In the genomic region with DNA sequence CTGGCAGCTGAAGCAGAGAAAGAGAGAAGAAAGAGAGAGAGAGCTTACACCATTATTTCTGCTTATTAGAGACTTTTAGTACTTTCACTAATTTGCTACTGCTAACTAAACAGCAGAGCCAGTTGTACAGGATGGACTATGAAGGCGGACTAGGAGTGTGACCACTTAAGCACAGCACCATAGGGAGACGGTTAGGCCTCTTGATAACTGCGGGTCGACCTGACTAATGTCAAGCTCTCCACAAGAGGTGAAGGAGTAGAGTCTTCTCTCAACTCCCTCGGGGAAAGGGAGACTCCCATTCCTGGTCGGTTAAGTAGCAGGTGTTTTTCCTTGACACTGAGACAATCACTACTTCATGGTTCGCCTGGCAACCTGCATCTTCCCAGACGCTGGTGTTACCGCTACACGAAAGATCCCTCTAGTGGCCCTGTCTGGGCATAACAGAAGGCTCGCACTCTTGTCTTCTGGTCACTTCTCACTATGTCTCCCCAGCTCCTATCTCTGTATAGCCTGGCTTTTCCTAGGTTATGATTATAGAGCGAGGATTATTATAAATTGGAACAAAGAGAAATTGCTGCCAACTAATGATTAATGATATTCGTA, we compare ENCODE assay signal across 13 cellular contexts. TPM values are rescaled to one million over a fixed set of nuclear protein-coding genes. Genes with fewer than 3 reads are reported as not detected.
DNase-seq lines count a peak whose midpoint lies in the region; ATAC-seq, FAIRE-seq and TF ChIP-seq lines count a peak whose summit lies in the region.
"Had no signal": no experiment of that assay in that cellular context is flagged by ENCODE, and none has a peak within 500 bp of the region (broad histone marks: within the 10 kb centered on the region; RNA-seq: fewer than 3 reads in every experiment).

No MANE protein-coding gene starts in this region.

- TF ChIP-seq POLR2A in GM12878 (IDR thresholded peaks at IDR 0.05; ENCODE audit: low read depth, low read length) (no peak), vagina (IDR thresholded peaks at IDR 0.05) (no peak)

- DNase-seq in SHP77 (lab: John Stamatoyannopoulos, UW) (peak; percentile 2 to 4), SHP77 treated with DMSO at 0.1 percent for 48 hours (lab: John Stamatoyannopoulos, UW) (no peak), LoVo (ENCODE audit: low spot score) (peak; percentile 1), GM12878 (ENCODE audit: low read depth, low spot score) (no peak), renal cortical epithelial cell (ENCODE audit: low read depth) (peak; percentile 23), dedifferentiated amniotic fluid mesenchymal stem cell (ENCODE audit: extremely low spot score) (no peak), C1 segment of cervical spinal cord (lab: John Stamatoyannopoulos, UW) (no peak), vagina (ENCODE audit: extremely low spot score in 2 of 2) (no peak)
- DNase-seq: amygdala, gastrocnemius medialis, midbrain had no signal

- SMC1A ChIA-PET in GM12878 (lab: Charles Lee; ENCODE audit: uncharacterized antibody, unreplicated experiment): no interaction called here

- in situ Hi-C loops in GM12878 (cut with MboI): no loop called here

- POLR2A ChIA-PET in GM12878 (lab: Charles Lee): no interaction called here

- H3K4me3 ChIP-seq in GM12878 (no peak overlapping the region), vagina (no peak overlapping the region)
- H3K4me3 ChIP-seq: BLaER1, gastrocnemius medialis had no signal

- RAD21 ChIA-PET in GM12878 (lab: Charles Lee; ENCODE audit: unreplicated experiment): no interaction called here

- H3K9ac ChIP-seq in GM12878 (ENCODE audit: control insufficient read depth, insufficient read depth, low read length): no peak overlapping the region
- H3K9ac ChIP-seq: BLaER1 had no signal

- CTCF ChIA-PET in GM12878 (lab: Yijun Ruan, JAX): interaction anchor here (1.0 kb wide), 1 partner anchor 10 kb away, joined by 3 read pairs; no protein-coding TSS in a partner anchor

- H3K79me2 ChIP-seq in GM12878 (ENCODE audit: control insufficient read depth, insufficient read depth, low read length): no peaks in the 10 kb centered on the region

- H3K27ac ChIP-seq in GM12878 (ENCODE audit: control insufficient read depth, insufficient read depth) (no peak overlapping the region), vagina (no peak overlapping the region)
- H3K27ac ChIP-seq: BLaER1, gastrocnemius medialis had no signal

- BruUV-seq in GM12878 (replicated peaks; lab: Mats Ljungman, UMichigan): no TSS peak

- peak; percentile 12 to 40 (median 33); a peak in 4 of 6 replicates for TF ChIP-seq CTCF in GM12878 (IDR thresholded peaks at IDR 0.05 in 2 of 3, conservative IDR thresholded peaks at IDR 0.05 in 1 of 3; ENCODE audit: control insufficient read depth in 2 of 3, extremely low read depth in 1 of 3, insufficient read depth in 1 of 3, low read depth in 3 of 3, low read length in 3 of 3)
- TF ChIP-seq CTCF in vagina (IDR thresholded peaks at IDR 0.05): no peak

- H3K9me3 ChIP-seq in GM12878 (replicated peaks; ENCODE audit: control insufficient read depth, insufficient read depth, low read length) (no peaks in the 10 kb centered on the region), vagina (no peaks in the 10 kb centered on the region)
- H3K9me3 ChIP-seq: BLaER1, gastrocnemius medialis had no signal

- ATAC-seq in GM12878: no peak
- ATAC-seq: gastrocnemius medialis had no signal

- no peaks in the 10 kb centered on the region; a peak in 1 of 4 replicates for H3K27me3 ChIP-seq in GM12878 (replicated peaks in 1 of 2; ENCODE audit: control insufficient read depth in 2 of 2, insufficient read depth in 2 of 2, low read length in 1 of 2)
- no peaks in the 10 kb centered on the region for H3K27me3 ChIP-seq in vagina
- H3K27me3 ChIP-seq: BLaER1, gastrocnemius medialis had no signal

- H3K36me3 ChIP-seq in GM12878 (ENCODE audit: control insufficient read depth in 2 of 2, insufficient read depth in 2 of 2, low read length in 1 of 2) (no peaks in the 10 kb centered on the region), vagina (no peaks in the 10 kb centered on the region)
- H3K36me3 ChIP-seq: BLaER1, gastrocnemius medialis had no signal

- intact Hi-C loops in GM12878 (cut with micrococcal nuclease; ENCODE audit: unreplicated experiment) (no loop called here), vagina (cut with DNase I) (no loop called here)

- FAIRE-seq in GM12878 (lab: Jason Lieb, UNC): no peak

- TF ChIP-seq EP300 in GM12878 (IDR thresholded peaks at IDR 0.05; ENCODE audit: borderline replicate concordance in 1 of 2, control insufficient read depth in 1 of 2, low read depth in 2 of 2, low read length in 2 of 2): no peak

- WGBS in GM12878 (ENCODE audit: insufficient coverage, insufficient replicate concordance, low lambda C conversion rate, missing lambda C conversion rate): 20% methylated on average over 13 of the region's 13 CpGs

- TF ChIP-seq RAD21 in GM12878 (IDR thresholded peaks at IDR 0.05; ENCODE audit: insufficient read depth, low read depth, low read length): no peak

- no peak overlapping the region for H3K4me2 ChIP-seq in GM12878 (ENCODE audit: control insufficient read depth, insufficient read depth)

- no peak overlapping the region for H2AFZ ChIP-seq in GM12878 (ENCODE audit: control insufficient read depth, low read depth, low read length)

- H4K20me1 ChIP-seq in GM12878 (ENCODE audit: control insufficient read depth, insufficient read depth): no peaks in the 10 kb centered on the region
- H4K20me1 ChIP-seq: BLaER1 had no signal

- no peaks in the 10 kb centered on the region for H3K4me1 ChIP-seq in GM12878 (ENCODE audit: control insufficient read depth, insufficient read depth, low read length)
- no peaks in the 10 kb centered on the region for H3K4me1 ChIP-seq in vagina
- H3K4me1 ChIP-seq: gastrocnemius medialis had no signal

TF ChIP-seq in GM12878, 131 proteins besides CTCF, POLR2A, EP300 and RAD21:
- no peak for TF ChIP-seq ZNF24 (IDR thresholded peaks at IDR 0.05)
- no peak for TF ChIP-seq MEF2A (IDR thresholded peaks at IDR 0.05; ENCODE audit: insufficient read depth, low read depth, low read length)

RNA-seq across cellular contexts. Expression of a gene that starts 5.3 kb away (rescaled TPM):
- total RNA-seq in GM12878 (2013; cell fraction: nucleolus; rRNA removed): not detected in 2 replicates
- total RNA-seq in GM12878 (2014; rRNA removed): not detected in 2 replicates
- not detected in 2 replicates for total RNA-seq in GM12878 (2014; rRNA removed; fragmentation: Illumina TruSeq; extraction: Trizol)
- not detected in 2 replicates for total RNA-seq in GM12878 (2021)
- polyA plus RNA-seq in GM12878 (2011; ENCODE audit: low read depth): not detected
- polyA plus RNA-seq in GM12878 (2011; rRNA removed): not detected in 2 replicates
- not detected in 2 replicates for polyA plus RNA-seq in GM12878 (2011; cell fraction: cytosol; rRNA removed)
- not detected in 2 replicates for polyA plus RNA-seq in GM12878 (2011; cell fraction: nucleus; rRNA removed)
- not detected in 2 replicates for polyA plus RNA-seq in GM12878 (2012)
- not detected in 2 replicates for polyA plus RNA-seq in GM12878 (2014; fragmentation: Illumina TruSeq; extraction: Trizol)
- not detected for polyA plus RNA-seq in GM12878 (2014; fragmentation: Nextera tagmentation; extraction: Ambion mirVana)
- not detected in 2 replicates for polyA plus RNA-seq in GM12878 (2014; rRNA removed)
- not detected for polyA plus RNA-seq in GM12878 (2016; fragmentation: Nextera tagmentation; extraction: Ambion mirVana)
- not detected in 2 replicates for polyA minus RNA-seq in GM12878 (2011; rRNA and poly(A)+ RNA removed)
- not detected in 2 replicates for polyA minus RNA-seq in GM12878 (2011; cell fraction: cytosol; rRNA and poly(A)+ RNA removed)
- not detected in 2 replicates for polyA minus RNA-seq in GM12878 (2011; cell fraction: nucleus; rRNA and poly(A)+ RNA removed)
- total RNA-seq in renal cortical epithelial cell: not detected in 2 replicates
- total RNA-seq in vagina: not detected
- total RNA-seq: gastrocnemius medialis, skeletal muscle tissue had no signal

RNA-seq across cellular contexts. Expression of a gene that starts 24.6 kb away (rescaled TPM):
- total RNA-seq in GM12878 (2013; cell fraction: nucleolus; rRNA removed): not detected in 2 replicates
- total RNA-seq in GM12878 (2014; rRNA removed): not detected in 2 replicates
- total RNA-seq in GM12878 (2014; rRNA removed; fragmentation: Illumina TruSeq; extraction: Trizol): not detected in 2 replicates
- not detected in 2 replicates for total RNA-seq in GM12878 (2021)
- polyA plus RNA-seq in GM12878 (2011; ENCODE audit: low read depth): not detected
- polyA plus RNA-seq in GM12878 (2011; rRNA removed): not detected in 2 replicates
- polyA plus RNA-seq in GM12878 (2011; cell fraction: cytosol; rRNA removed): not detected in 2 replicates
- not detected in 2 replicates for polyA plus RNA-seq in GM12878 (2011; cell fraction: nucleus; rRNA removed)
- polyA plus RNA-seq in GM12878 (2012): not detected in 2 replicates
- not detected in 2 replicates for polyA plus RNA-seq in GM12878 (2014; fragmentation: Illumina TruSeq; extraction: Trizol)
- not detected for polyA plus RNA-seq in GM12878 (2014; fragmentation: Nextera tagmentation; extraction: Ambion mirVana)
- polyA plus RNA-seq in GM12878 (2014; rRNA removed): not detected in 2 replicates
- polyA plus RNA-seq in GM12878 (2016; fragmentation: Nextera tagmentation; extraction: Ambion mirVana): not detected
- not detected in 2 replicates for polyA minus RNA-seq in GM12878 (2011; rRNA and poly(A)+ RNA removed)
- not detected in 2 replicates for polyA minus RNA-seq in GM12878 (2011; cell fraction: cytosol; rRNA and poly(A)+ RNA removed)
- polyA minus RNA-seq in GM12878 (2011; cell fraction: nucleus; rRNA and poly(A)+ RNA removed): not detected in 2 replicates
- not detected in 2 replicates for total RNA-seq in renal cortical epithelial cell
- total RNA-seq in vagina: not detected
- total RNA-seq: gastrocnemius medialis, skeletal muscle tissue had no signal

Comparison
In these comparisons a context has a peak if more than half of its experiments do, and no peak if none do; other contexts are left out.
1. DNase-seq: peak in SHP77 (2 of 2), LoVo (single experiment) and renal cortical epithelial cell (single experiment); none in SHP77 treated with DMSO at 0.1 percent for 48 hours (single experiment), GM12878 (single experiment), dedifferentiated amniotic fluid mesenchymal stem cell (single experiment), C1 segment of cervical spinal cord (0 of 14) and vagina (0 of 2).
2. CTCF ChIP-seq: peak in GM12878 (3 of 3); none in vagina (0 of 3).